24 cellular contexts compared by ENCODE assay signal in genomic region chr17:78048346-78049292, GRCh38.
"Had no signal": no experiment of that assay in that cellular context is flagged by ENCODE, and none has a peak within 500 bp of the region (broad histone marks: within the 10 kb centered on the region; RNA-seq: fewer than 3 reads in every experiment).

No MANE protein-coding gene starts in this region.

- ATAC-seq: effector memory CD8-positive, alpha-beta T cell; heart right ventricle; left cardiac atrium; sciatic nerve had no signal

- H3K27ac ChIP-seq: esophagus squamous epithelium, heart right ventricle, thoracic aorta, upper lobe of left lung had no signal

- DNase-seq: activated CD4-positive, alpha-beta memory T cell treated with anti-CD3 and anti-CD28 coated beads for 36 hours; activated CD4-positive, alpha-beta T cell treated with anti-CD3 and anti-CD28 coated beads for 48 hours; activated gamma-delta T cell; central memory CD4-positive, alpha-beta T cell; effector memory CD8-positive, alpha-beta T cell; esophagus squamous epithelium; heart right ventricle; islet precursor cell; left cardiac atrium; nucleus accumbens; posterior cingulate gyrus; stimulated activated CD4-positive, alpha-beta T cell treated with anti-CD3 and anti-CD28 coated beads, Interleukin-15, amount 100 ng/mL, for 24 hours; stimulated activated naive CD4-positive, alpha-beta T cell; T-helper 9 cell; upper lobe of left lung had no signal

- H3K4me1 ChIP-seq: upper lobe of left lung had no signal

- H3K9me3 ChIP-seq: esophagus squamous epithelium, heart right ventricle, thoracic aorta, upper lobe of left lung had no signal

- H3K27ac Mint-ChIP-seq: activated CD4-positive, alpha-beta memory T cell treated with anti-CD3 and anti-CD28 coated beads for 36 hours; activated naive CD4-positive, alpha-beta T cell treated with anti-CD3 and anti-CD28 coated beads, Interleukin-2, amount 50 U/mL, for 24 hours; memory B cell; nephron had no signal

- H3K4me3 ChIP-seq: esophagus squamous epithelium, heart right ventricle, smooth muscle cell, thoracic aorta, upper lobe of left lung had no signal

- H3K4me2 ChIP-seq: smooth muscle cell had no signal

- H3K4me3 Mint-ChIP-seq: activated CD4-positive, alpha-beta memory T cell treated with anti-CD3 and anti-CD28 coated beads for 36 hours; activated naive CD4-positive, alpha-beta T cell treated with anti-CD3 and anti-CD28 coated beads, Interleukin-2, amount 50 U/mL, for 24 hours; effector memory CD8-positive, alpha-beta T cell; memory B cell; nephron had no signal

- FAIRE-seq: astrocyte, colon, endothelial cell of umbilical vein had no signal

- H3K27me3 Mint-ChIP-seq: activated CD4-positive, alpha-beta memory T cell treated with anti-CD3 and anti-CD28 coated beads for 36 hours; activated naive CD4-positive, alpha-beta T cell treated with anti-CD3 and anti-CD28 coated beads, Interleukin-2, amount 50 U/mL, for 24 hours; effector memory CD8-positive, alpha-beta T cell; memory B cell had no signal

- H3K27me3 ChIP-seq: esophagus squamous epithelium, heart right ventricle, upper lobe of left lung had no signal

- H3K9me3 Mint-ChIP-seq: activated CD4-positive, alpha-beta memory T cell treated with anti-CD3 and anti-CD28 coated beads for 36 hours; activated naive CD4-positive, alpha-beta T cell treated with anti-CD3 and anti-CD28 coated beads, Interleukin-2, amount 50 U/mL, for 24 hours; effector memory CD8-positive, alpha-beta T cell; memory B cell had no signal
